Comparison of ENCODE assay signal across 8 cellular contexts in genomic region chr15:76866716-76867321, GRCh38. TPM values are rescaled to one million over a fixed set of nuclear protein-coding genes. Genes with fewer than 3 reads are reported as not detected.
A peak's percentile ranks its signal among the peaks of the same experiment; 100 is the strongest.
DNase-seq lines count a peak whose midpoint lies in the region; ATAC-seq and TF ChIP-seq lines count a peak whose summit lies in the region.

No MANE protein-coding gene starts in this region.

- H3K9me3 Mint-ChIP-seq in MCF 10A (ENCODE audit: unreplicated experiment), result no peaks in the 10 kb centered on the region
- H3K9me3 Mint-ChIP-seq in endothelial cell (ENCODE audit: unreplicated experiment), result no peaks in the 10 kb centered on the region

- TF ChIP-seq CTCF in MCF 10A (IDR thresholded peaks at IDR 0.05; ENCODE audit: unreplicated experiment) (peak; percentile 37), breast epithelium (IDR thresholded peaks at IDR 0.05) (no peak), endothelial cell (IDR thresholded peaks at IDR 0.05; ENCODE audit: unreplicated experiment) (peak; percentile 6)

- H3K4me1 Mint-ChIP-seq in MCF 10A (ENCODE audit: insufficient read depth, unreplicated experiment), result no peaks in the 10 kb centered on the region
- H3K4me1 Mint-ChIP-seq in endothelial cell (ENCODE audit: unreplicated experiment), result no peaks in the 10 kb centered on the region

- no peaks in the 10 kb centered on the region for H3K27me3 Mint-ChIP-seq in MCF 10A (ENCODE audit: insufficient read depth, unreplicated experiment)
- H3K27me3 Mint-ChIP-seq in endothelial cell (ENCODE audit: unreplicated experiment), result peaks cover 2% of the 10 kb centered on the region

- H3K36me3 Mint-ChIP-seq in MCF 10A (ENCODE audit: insufficient read depth, unreplicated experiment) (no peaks in the 10 kb centered on the region), endothelial cell (ENCODE audit: low read depth, unreplicated experiment) (no peaks in the 10 kb centered on the region)

- CTCF ChIA-PET in MCF 10A (lab: Yijun Ruan, JAX), result interaction anchor here (0.6 to 2.8 kb wide), 9 partner anchors 9 to 728 kb away, joined by 3 to 13 read pairs (median 4); no protein-coding TSS in a partner anchor

- no peaks in the 10 kb centered on the region for H3K4me1 ChIP-seq in breast epithelium

- H3K27ac ChIP-seq in breast epithelium, result no peak overlapping the region

- no peak overlapping the region for H3K4me3 ChIP-seq in breast epithelium

- no peak for TF ChIP-seq POLR2A in breast epithelium (IDR thresholded peaks at IDR 0.05)

- H3K27ac Mint-ChIP-seq in MCF 10A (ENCODE audit: low read depth, unreplicated experiment) (no peak overlapping the region), endothelial cell (ENCODE audit: unreplicated experiment) (no peak overlapping the region)

- no TSS peak for BruUV-seq in MCF 10A (replicated peaks; lab: Mats Ljungman, UMichigan)

- H3K4me3 Mint-ChIP-seq in MCF 10A (ENCODE audit: unreplicated experiment) (no peak overlapping the region), endothelial cell (ENCODE audit: unreplicated experiment) (no peak overlapping the region)

- H3K36me3 ChIP-seq in breast epithelium, result no peaks in the 10 kb centered on the region

- POLR2A ChIA-PET in MCF 10A (lab: Yijun Ruan, JAX), result interaction anchor here (0.9 kb wide), 1 partner anchor 38 kb away, joined by 3 read pairs; no protein-coding TSS in a partner anchor

- no peaks in the 10 kb centered on the region for H3K27me3 ChIP-seq in breast epithelium

- DNase-seq in MCF 10A (ENCODE audit: unreplicated experiment) (peak; percentile 27), breast epithelium (ENCODE audit: low spot score in 2 of 2) (no peak), NCI-H226 (peak; percentile 10), endothelial cell (ENCODE audit: low spot score) (peak; percentile 9), non-pigmented ciliary epithelial cell (ENCODE audit: low read depth) (peak; percentile 9), posterior vena cava (ENCODE audit: low spot score) (no peak), ureter (ENCODE audit: low spot score) (no peak)

- ATAC-seq in HG03469 (IDR thresholded peaks at IDR 0.05; ENCODE audit: unreplicated experiment), result no peak

- intact Hi-C loops in MCF 10A (cut with micrococcal nuclease) (loop anchor here (1.0 to 10.0 kb wide), 3 partner anchors 632 to 812 kb away; partner anchors contain the start of gene TMEM266), breast epithelium (cut with DNase I; ENCODE audit: low total_unique reads) (no loop called here), posterior vena cava (cut with DNase I) (no loop called here)

- no peaks in the 10 kb centered on the region for H3K9me3 ChIP-seq in breast epithelium

RNA-seq across cellular contexts. Expression of gene SCAPER, which starts 38.3 kb away (rescaled TPM):
- 9.5 and 13.9 TPM in 2 replicates for total RNA-seq in MCF 10A (2022)
- total RNA-seq in breast epithelium, result 10 to 100 TPM; 19.5 to 49.8 (median 28.5) TPM
- total RNA-seq in endothelial cell (ENCODE audit: unreplicated experiment), result 18.1 TPM
- total RNA-seq in posterior vena cava, result 10 to 100 TPM; 27.9 to 32.1 TPM
- 45.9 TPM for total RNA-seq in ureter

Comparison
In these comparisons a context has a peak if more than half of its experiments do, and no peak if none do; other contexts are left out.
1. DNase-seq: peak in MCF 10A (single experiment), NCI-H226 (single experiment), endothelial cell (single experiment) and non-pigmented ciliary epithelial cell (single experiment); none in breast epithelium (0 of 2), posterior vena cava (single experiment) and ureter (single experiment).
2. CTCF ChIP-seq: peak in MCF 10A (single experiment) and endothelial cell (single experiment); none in breast epithelium (0 of 3).